Comparison of ENCODE assay signal across 7 cellular contexts in genomic region chr14:75301666-75302325, GRCh38. TPM values are rescaled to one million over a fixed set of nuclear protein-coding genes. Genes with fewer than 3 reads are reported as not detected.
DNase-seq lines count a peak whose midpoint lies in the region; ATAC-seq lines count a peak whose summit lies in the region.

No MANE protein-coding gene starts in this region.

- DNase-seq in KG1 (lab: John Stamatoyannopoulos, UW) (peak; percentile 20), UCSD-AML1 (lab: John Stamatoyannopoulos, UW; ENCODE audit: unreplicated experiment) (peak; percentile 87), glomerular visceral epithelial cell (ENCODE audit: extremely low spot score) (peak; percentile 20), SK-N-DZ (ENCODE audit: low spot score) (no peak), NCI-H1092 (lab: John Stamatoyannopoulos, UW) (no peak)
- DNase-seq in stimulated activated CD8-positive, alpha-beta memory T cell treated with anti-CD3 and anti-CD28 coated beads, Interleukin-4, amount 100 ng/mL, for 48 hours: peak; percentile 50

- no peak for ATAC-seq in HG02763 (IDR thresholded peaks at IDR 0.05; ENCODE audit: unreplicated experiment)

RNA-seq across cellular contexts. Expression of gene FOS, which starts 23.2 kb away (rescaled TPM):
- polyA plus RNA-seq in SK-N-DZ (2014; cell fraction: cytosol; rRNA removed): 2.0 and 2.5 TPM in 2 replicates
- polyA plus RNA-seq in SK-N-DZ (2014; cell fraction: nucleus; rRNA removed): 9.7 and 20.3 TPM in 2 replicates

Comparison
In these comparisons a context has a peak if more than half of its experiments do, and no peak if none do; other contexts are left out.
1. DNase-seq: peak in KG1 (single experiment), UCSD-AML1 (single experiment), glomerular visceral epithelial cell (single experiment) and stimulated activated CD8-positive, alpha-beta memory T cell treated with anti-CD3 and anti-CD28 coated beads, Interleukin-4, amount 100 ng/mL, for 48 hours (single experiment); none in SK-N-DZ (single experiment) and NCI-H1092 (single experiment).